1 cellular context compared by ENCODE assay signal in genomic region chr15:31067890-31068603, GRCh38.
A peak's percentile ranks its signal among the peaks of the same experiment; 100 is the strongest.
TF ChIP-seq lines count a peak whose summit lies in the region.

No MANE protein-coding gene starts in this region.

TF ChIP-seq in HepG2, 621 proteins besides CTCF, POLR2A, EP300 and RAD21 (continued from another document):
- TF ChIP-seq ZNF34 (CRISPR knock-in tag; IDR thresholded peaks at IDR 0.05; ENCODE audit: borderline replicate concordance), result no peak
- no peak for TF ChIP-seq SMAD3 (CRISPR knock-in tag; IDR thresholded peaks at IDR 0.05)
- TF ChIP-seq PPARG (CRISPR knock-in tag; conservative IDR thresholded peaks at IDR 0.05), result no peak
- TF ChIP-seq KLF13 (CRISPR knock-in tag; IDR thresholded peaks at IDR 0.05), result no peak
- no peak for TF ChIP-seq AHR (CRISPR knock-in tag; IDR thresholded peaks at IDR 0.05)
- no peak for TF ChIP-seq ZZZ3 (CRISPR knock-in tag; IDR thresholded peaks at IDR 0.05; ENCODE audit: borderline replicate concordance)
- TF ChIP-seq ZBTB2 (CRISPR knock-in tag; IDR thresholded peaks at IDR 0.05; ENCODE audit: low read depth), result no peak
- TF ChIP-seq ZNF260 (CRISPR knock-in tag; IDR thresholded peaks at IDR 0.05; ENCODE audit: borderline replicate concordance, low read depth), result no peak
- TF ChIP-seq RORA (CRISPR knock-in tag; IDR thresholded peaks at IDR 0.05), result no peak
- no peak for TF ChIP-seq SOX5 (CRISPR knock-in tag; IDR thresholded peaks at IDR 0.05; ENCODE audit: borderline replicate concordance)
- peak; percentile 45 for TF ChIP-seq STAG1 (CRISPR knock-in tag; IDR thresholded peaks at IDR 0.05)
- peak; percentile 11; the same call in 1 of the 2 replicates for TF ChIP-seq SMC3 (IDR thresholded peaks at IDR 0.05; ENCODE audit: low read length)
- no peak for TF ChIP-seq PCBP2 (optimal IDR thresholded peaks at IDR 0.05; ENCODE audit: low read depth, low read length, poor library complexity, severe bottlenecking)
- no peak for TF ChIP-seq ZBTB4 (CRISPR knock-in tag; IDR thresholded peaks at IDR 0.05; ENCODE audit: borderline replicate concordance)
- TF ChIP-seq ZNF816 (CRISPR knock-in tag; IDR thresholded peaks at IDR 0.05; ENCODE audit: borderline replicate concordance), result no peak
- TF ChIP-seq JUN (CRISPR knock-in tag; IDR thresholded peaks at IDR 0.05), result no peak
- TF ChIP-seq ZNF549 (CRISPR knock-in tag; IDR thresholded peaks at IDR 0.05), result no peak
- TF ChIP-seq SNAPC4 (CRISPR knock-in tag; IDR thresholded peaks at IDR 0.05), result no peak
- TF ChIP-seq SRSF4 (IDR thresholded peaks at IDR 0.05; ENCODE audit: low read depth, low read length, poor library complexity, severe bottlenecking), result no peak
- no peak for TF ChIP-seq ATF2 (CRISPR knock-in tag; IDR thresholded peaks at IDR 0.05)
- peak; percentile 91 for TF ChIP-seq ATF7 (IDR thresholded peaks at IDR 0.05)
- no peak for TF ChIP-seq ATF7 (CRISPR knock-in tag; IDR thresholded peaks at IDR 0.05)
- no peak for TF ChIP-seq ARID2 (CRISPR knock-in tag; IDR thresholded peaks at IDR 0.05; ENCODE audit: borderline replicate concordance)
- no peak for TF ChIP-seq RFXAP (CRISPR knock-in tag; IDR thresholded peaks at IDR 0.05; ENCODE audit: borderline replicate concordance)
- no peak for TF ChIP-seq THYN1 (CRISPR knock-in tag; IDR thresholded peaks at IDR 0.05; ENCODE audit: borderline replicate concordance, low read depth)
- TF ChIP-seq CREB1 (IDR thresholded peaks at IDR 0.05), result peak; percentile 78
- no peak for TF ChIP-seq CREB1 (CRISPR knock-in tag; IDR thresholded peaks at IDR 0.05)
